8 cellular contexts compared by ENCODE assay signal in the genomic region with DNA sequence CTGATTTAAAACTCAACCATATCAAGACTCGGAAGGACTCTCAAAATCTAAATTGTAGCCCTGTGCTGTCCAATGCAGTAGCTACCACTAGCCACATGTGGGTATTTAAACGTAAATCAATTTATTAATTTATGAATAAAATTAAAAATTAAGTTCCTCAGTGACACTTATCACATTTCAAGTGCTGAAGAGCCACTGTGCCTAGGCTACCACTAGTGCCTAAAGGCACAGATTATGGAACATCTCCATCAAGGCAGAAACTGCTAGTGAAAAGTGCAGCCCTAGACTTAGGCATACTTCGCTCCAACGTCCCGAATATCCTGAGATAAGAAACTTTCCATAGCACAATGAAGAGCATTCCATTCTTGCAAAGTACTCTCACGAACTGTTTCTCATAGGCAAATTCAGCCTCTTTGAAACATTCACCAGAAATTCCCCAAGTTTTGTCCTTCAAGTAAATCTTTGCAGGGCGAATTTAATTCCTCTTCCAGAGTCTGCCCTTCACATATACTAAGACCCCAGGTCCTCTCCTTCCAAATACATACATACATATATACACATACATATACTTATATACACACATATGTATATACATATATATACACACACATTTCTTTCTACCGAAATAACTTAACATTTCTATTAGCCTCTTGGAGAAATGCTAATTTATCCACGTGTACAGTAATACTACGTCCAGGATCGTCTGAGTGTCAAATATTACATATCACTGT.
DNase-seq lines count a peak whose midpoint lies in the region; ATAC-seq and TF ChIP-seq lines count a peak whose summit lies in the region.

No MANE protein-coding gene starts in this region.

- intact Hi-C loops in posterior cingulate gyrus (cut with DNase I), result no loop called here

- no peaks in the 10 kb centered on the region for H3K27me3 Mint-ChIP-seq in T-helper 2 cell treated with Interferon-gamma antibody and Interleukin-4, amounts not matched to agents 5 μg/mL and 100 μg/mL, for 36 hours (ENCODE audit: low read depth)

- no peak for TF ChIP-seq POLR2A in GM18505 (IDR thresholded peaks at IDR 0.05; ENCODE audit: borderline replicate concordance, extremely low read depth, insufficient read depth, insufficient read length)

- peak overlapping the region; percentile 90 for H3K4me3 Mint-ChIP-seq in T-helper 2 cell treated with Interferon-gamma antibody and Interleukin-4, amounts not matched to agents 5 μg/mL and 100 μg/mL, for 36 hours

- peaks cover 21% of the 10 kb centered on the region for H3K4me1 ChIP-seq in adipocyte (ENCODE audit: control insufficient read depth, insufficient read depth, low read length)

- peaks cover 2% of the 10 kb centered on the region for H3K36me3 Mint-ChIP-seq in T-helper 2 cell treated with Interferon-gamma antibody and Interleukin-4, amounts not matched to agents 5 μg/mL and 100 μg/mL, for 36 hours (ENCODE audit: low read depth)

- no peaks in the 10 kb centered on the region for H3K9me3 ChIP-seq in adipocyte (ENCODE audit: control insufficient read depth, low read length)

- ATAC-seq in GM18505 (IDR thresholded peaks at IDR 0.05; ENCODE audit: unreplicated experiment), result no peak

- no peak for DNase-seq in T-helper 2 cell treated with Interferon-gamma antibody and Interleukin-4, amounts not matched to agents 5 μg/mL and 100 μg/mL, for 36 hours (ENCODE audit: low spot score)
- DNase-seq in T-helper 2 cell, result no peak
- DNase-seq in adipocyte (ENCODE audit: low read depth), result peak; percentile 54
- peak; percentile 37 for DNase-seq in iris pigment epithelial cell (ENCODE audit: low read depth)
- DNase-seq in substantia nigra (lab: John Stamatoyannopoulos, UW), result no peak
- no peak for DNase-seq in posterior cingulate gyrus
- DNase-seq in HPDE6-E6E7 (ENCODE audit: extremely low spot score), result no peak

- H3K27ac ChIP-seq in substantia nigra (ENCODE audit: low read depth, low read length, poor library complexity, severe bottlenecking), result peak overlapping the region; percentile 95

- H3K9ac ChIP-seq in adipocyte (ENCODE audit: low read length), result peak overlapping the region; percentile 98

- H3K4me3 ChIP-seq in adipocyte (ENCODE audit: low read length), result peak overlapping the region; percentile 97

- H3K27ac Mint-ChIP-seq in T-helper 2 cell treated with Interferon-gamma antibody and Interleukin-4, amounts not matched to agents 5 μg/mL and 100 μg/mL, for 36 hours, result peak overlapping the region; percentile 96

- H3K27me3 ChIP-seq in adipocyte (replicated peaks; ENCODE audit: control insufficient read depth, insufficient read depth, low read length), result no peaks in the 10 kb centered on the region

- H3K4me1 Mint-ChIP-seq in T-helper 2 cell treated with Interferon-gamma antibody and Interleukin-4, amounts not matched to agents 5 μg/mL and 100 μg/mL, for 36 hours (ENCODE audit: low read depth), result peaks cover 30% of the 10 kb centered on the region

- no peaks in the 10 kb centered on the region for H3K9me3 Mint-ChIP-seq in T-helper 2 cell treated with Interferon-gamma antibody and Interleukin-4, amounts not matched to agents 5 μg/mL and 100 μg/mL, for 36 hours

- H3K36me3 ChIP-seq in adipocyte (ENCODE audit: control insufficient read depth, insufficient read depth, low read length, severe bottlenecking), result no peaks in the 10 kb centered on the region

Comparison
In these comparisons a context has a peak if more than half of its experiments do, and no peak if none do; other contexts are left out.
1. DNase-seq: peak in adipocyte (single experiment) and iris pigment epithelial cell (single experiment); none in T-helper 2 cell treated with Interferon-gamma antibody and Interleukin-4, amounts not matched to agents 5 μg/mL and 100 μg/mL, for 36 hours (single experiment), T-helper 2 cell (0 of 5), substantia nigra (0 of 49), posterior cingulate gyrus (0 of 10) and HPDE6-E6E7 (single experiment).